10 cellular contexts compared by ENCODE assay signal in genomic region chr21:36699546-36700294, GRCh38. TPM values are rescaled to one million over a fixed set of nuclear protein-coding genes. Genes with fewer than 3 reads are reported as not detected.
A peak's percentile ranks its signal among the peaks of the same experiment; 100 is the strongest.
DNase-seq lines count a peak whose midpoint lies in the region; ATAC-seq and TF ChIP-seq lines count a peak whose summit lies in the region.
"Had no signal": no experiment of that assay in that cellular context is flagged by ENCODE, and none has a peak within 500 bp of the region (broad histone marks: within the 10 kb centered on the region; RNA-seq: fewer than 3 reads in every experiment).

No MANE protein-coding gene starts in this region.

- H3F3A ChIP-seq in MM.1S (ENCODE audit: insufficient read depth, low read length): no peaks in the 10 kb centered on the region

- no peak for ATAC-seq in thoracic aorta (ENCODE audit: insufficient number of reproducible peaks, low FRiP score, low read depth)

- H3K4me3 ChIP-seq in WERI-Rb-1 (ENCODE audit: low read depth, low read length) (peak overlapping the region; percentile 49), iPS-18c (ENCODE audit: insufficient read depth, low read depth, low read length) (peak overlapping the region; percentile 36), thoracic aorta (peak overlapping the region; percentile 69), MM.1S (ENCODE audit: low read length) (no peak overlapping the region)
- H3K4me3 ChIP-seq: lung had no signal

- peaks cover 35 to 53% of the 10 kb centered on the region in 2 donors for H3K4me1 ChIP-seq in thoracic aorta (ENCODE audit: control insufficient read depth in 1 of 2, low read depth in 2 of 2)
- H3K4me1 ChIP-seq in MM.1S (ENCODE audit: low read length): no peaks in the 10 kb centered on the region

- no peaks in the 10 kb centered on the region for H3K9me2 ChIP-seq in MM.1S (replicated peaks; ENCODE audit: insufficient read depth, low read length)

- TF ChIP-seq CTCF in WERI-Rb-1 (IDR thresholded peaks at IDR 0.05; ENCODE audit: low read depth, low read length) (no peak), thoracic aorta (IDR thresholded peaks at IDR 0.05) (no peak), MM.1S (IDR thresholded peaks at IDR 0.05; ENCODE audit: low read length) (no peak)

- H3K79me2 ChIP-seq in MM.1S (ENCODE audit: low read length): no peaks in the 10 kb centered on the region

- H3K27me3 ChIP-seq in WERI-Rb-1 (ENCODE audit: insufficient read depth, low read depth, severe bottlenecking) (peaks cover 98% of the 10 kb centered on the region), thoracic aorta (replicated peaks; ENCODE audit: insufficient read depth) (peaks cover 43% of the 10 kb centered on the region), MM.1S (replicated peaks; ENCODE audit: insufficient read depth, low read length) (peaks cover 89% of the 10 kb centered on the region)

- peaks cover 16% of the 10 kb centered on the region for H3K9me3 ChIP-seq in WERI-Rb-1 (ENCODE audit: severe bottlenecking)
- peaks cover 5% of the 10 kb centered on the region for H3K9me3 ChIP-seq in iPS-18c (ENCODE audit: control insufficient read depth, insufficient read depth, low read length)
- no peaks in the 10 kb centered on the region for H3K9me3 ChIP-seq in thoracic aorta
- H3K9me3 ChIP-seq in MM.1S (replicated peaks; ENCODE audit: insufficient read depth, low read length): no peaks in the 10 kb centered on the region
- H3K9me3 ChIP-seq: adrenal gland had no signal

- no peak overlapping the region for H2AFZ ChIP-seq in MM.1S (ENCODE audit: low read length)

- DNase-seq in activated CD8-positive, alpha-beta memory T cell treated with anti-CD3 and anti-CD28 coated beads, Interleukin-2, amount 50 U/mL, for 48 hours: peak; percentile 55
- no peak for DNase-seq in activated CD8-positive, alpha-beta memory T cell treated with anti-CD3 and anti-CD28 coated beads for 24 hours
- DNase-seq in WERI-Rb-1 (no peak), thoracic aorta (ENCODE audit: low spot score) (no peak), NCI-H2081 (lab: John Stamatoyannopoulos, UW) (no peak), HuH-7 (ENCODE audit: low spot score) (no peak), MM.1S (no peak)

- no peak overlapping the region for H3K9ac ChIP-seq in MM.1S (ENCODE audit: low read length)

- no peak overlapping the region; the same call in 1 of the 2 replicates for H3K4me2 ChIP-seq in MM.1S (ENCODE audit: low read depth, low read length)

- H3K27ac ChIP-seq in WERI-Rb-1: no peak overlapping the region
- H3K27ac ChIP-seq in thoracic aorta: no peak overlapping the region
- H3K27ac ChIP-seq in MM.1S (ENCODE audit: low read length): no peak overlapping the region
- H3K27ac ChIP-seq: adrenal gland had no signal

- H4K20me1 ChIP-seq in MM.1S (ENCODE audit: insufficient read depth, low read length): no peaks in the 10 kb centered on the region

- no peaks in the 10 kb centered on the region for H3K36me3 ChIP-seq in WERI-Rb-1
- no peaks in the 10 kb centered on the region for H3K36me3 ChIP-seq in thoracic aorta
- H3K36me3 ChIP-seq in MM.1S (replicated peaks; ENCODE audit: insufficient read depth, low read length): no peaks in the 10 kb centered on the region
- H3K36me3 ChIP-seq: adrenal gland had no signal

RNA-seq across cellular contexts. Expression of gene SIM2, which starts 0.8 kb away (rescaled TPM):
- total RNA-seq in thoracic aorta: not detected
- total RNA-seq: lung had no signal
